In the genomic region with DNA sequence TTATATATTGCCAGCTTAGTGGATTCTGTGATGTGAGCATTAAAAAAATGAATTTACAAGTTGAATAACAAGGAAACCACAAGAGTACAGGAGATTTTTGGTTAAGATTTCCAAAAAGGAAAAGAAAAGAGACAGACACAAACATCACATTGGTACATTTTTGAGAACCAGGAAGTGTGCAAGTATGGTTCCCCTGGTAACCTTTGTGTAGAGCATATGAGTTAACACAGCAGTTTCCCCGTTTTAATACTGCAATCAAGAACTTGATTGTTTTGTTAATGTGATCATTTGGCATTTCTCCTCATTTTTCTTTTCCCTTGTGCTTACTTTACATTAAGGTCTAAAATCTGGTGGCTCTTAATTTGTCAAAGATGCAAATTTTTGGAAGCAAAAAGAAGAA, we compare ENCODE assay signal across 2 cellular contexts.
TF ChIP-seq lines count a peak whose summit lies in the region.

No MANE protein-coding gene starts in this region.

TF ChIP-seq in A549, 52 proteins besides CTCF, POLR2A, EP300 and RAD21 (continued from another document):
- TF ChIP-seq, protein P1, sequence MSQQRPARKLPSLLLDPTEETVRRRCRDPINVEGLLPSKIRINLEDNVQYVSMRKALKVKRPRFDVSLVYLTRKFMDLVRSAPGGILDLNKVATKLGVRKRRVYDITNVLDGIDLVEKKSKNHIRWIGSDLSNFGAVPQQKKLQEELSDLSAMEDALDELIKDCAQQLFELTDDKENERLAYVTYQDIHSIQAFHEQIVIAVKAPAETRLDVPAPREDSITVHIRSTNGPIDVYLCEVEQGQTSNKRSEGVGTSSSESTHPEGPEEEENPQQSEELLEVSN (IDR thresholded peaks at IDR 0.05; ENCODE audit: borderline replicate concordance, low read depth): no peak
- TF ChIP-seq ESRRA (IDR thresholded peaks at IDR 0.05; ENCODE audit: borderline replicate concordance, low read length): no peak
- TF ChIP-seq RARB (CRISPR knock-in tag; IDR thresholded peaks at IDR 0.05): no peak
- no peak for TF ChIP-seq HOXA7 (CRISPR knock-in tag; IDR thresholded peaks at IDR 0.05)
- TF ChIP-seq HES2 (IDR thresholded peaks at IDR 0.05): no peak
- no peak for TF ChIP-seq HDAC2 (IDR thresholded peaks at IDR 0.05)
- no peak for TF ChIP-seq SREBF2 (IDR thresholded peaks at IDR 0.05)
- TF ChIP-seq GATA3 (IDR thresholded peaks at IDR 0.05; ENCODE audit: borderline replicate concordance): no peak
- no peak for TF ChIP-seq TP53 (CRISPR knock-in tag; IDR thresholded peaks at IDR 0.05)
- TF ChIP-seq POLR2AphosphoS2 (conservative IDR thresholded peaks at IDR 0.05; ENCODE audit: low read length): no peak
- TF ChIP-seq RCOR1 (IDR thresholded peaks at IDR 0.05; ENCODE audit: low read depth, low read length): no peak
- TF ChIP-seq BHLHE40 (IDR thresholded peaks at IDR 0.05; ENCODE audit: low read depth, low read length): no peak
- no peak for TF ChIP-seq NPAS2 (CRISPR knock-in tag; IDR thresholded peaks at IDR 0.05; ENCODE audit: borderline replicate concordance)
- no peak for TF ChIP-seq ELK1 (IDR thresholded peaks at IDR 0.05; ENCODE audit: low read depth, low read length)

TF ChIP-seq in GM23338, 12 proteins besides CTCF, POLR2A, EP300 and RAD21 (continued from another document):
- TF ChIP-seq ZNF462 (CRISPR knock-in tag; IDR thresholded peaks at IDR 0.05) (no peak), NANOG (IDR thresholded peaks at IDR 0.05; ENCODE audit: borderline replicate concordance) (no peak), ZNF114 (CRISPR knock-in tag; IDR thresholded peaks at IDR 0.05) (no peak), POLR2AphosphoS5 (IDR thresholded peaks at IDR 0.05; ENCODE audit: low read depth) (no peak), CREB1 (CRISPR knock-in tag; IDR thresholded peaks at IDR 0.05; ENCODE audit: low read depth) (no peak), EZH2phosphoT487 (IDR thresholded peaks at IDR 0.05; ENCODE audit: unreplicated experiment) (no peak), REST (IDR thresholded peaks at IDR 0.05; ENCODE audit: unreplicated experiment) (no peak), JUNB (IDR thresholded peaks at IDR 0.05; ENCODE audit: unreplicated experiment) (no peak), EZH2 (IDR thresholded peaks at IDR 0.05; ENCODE audit: low read depth, unreplicated experiment) (no peak), STAT1 (IDR thresholded peaks at IDR 0.05; ENCODE audit: unreplicated experiment) (no peak), ZNF331 (CRISPR knock-in tag; IDR thresholded peaks at IDR 0.05; ENCODE audit: low read depth) (no peak)
